8 cellular contexts compared by ENCODE assay signal in genomic region chr7:135170223-135170997, GRCh38. TPM values are rescaled to one million over a fixed set of nuclear protein-coding genes. Genes with fewer than 3 reads are reported as not detected.
DNase-seq lines count a peak whose midpoint lies in the region; ATAC-seq and TF ChIP-seq lines count a peak whose summit lies in the region.

Gene CYREN, minus strand, starts transcription at chr7:135170707. Its CDS starts 1,785 bp downstream, at chr7:135168922.

- H3K9me3 Mint-ChIP-seq in activated T-cell treated with anti-CD3 and anti-CD28 coated beads, Interleukin-2, amount 50 U/mL, for 72 hours = no peaks in the 10 kb centered on the region
- H3K9me3 Mint-ChIP-seq in naive thymus-derived CD8-positive, alpha-beta T cell = no peaks in the 10 kb centered on the region

- TF ChIP-seq POLR2A in Peyer's patch (IDR thresholded peaks at IDR 0.05) = peak; percentile 56 to 63

- DNase-seq in DND-41 (peak; percentile 92), Peyer's patch (peak; percentile 94 to 97 (median 97)), fibroblast of gingiva (ENCODE audit: low read depth) (peak; percentile 96)
- DNase-seq in activated T-cell treated with anti-CD3 and anti-CD28 coated beads, Interleukin-2, amount 50 U/mL, for 72 hours = peak; percentile 94
- peak; percentile 78 to 93 (median 84) for DNase-seq in naive thymus-derived CD8-positive, alpha-beta T cell
- peak; percentile 73 to 84 (median 82) for DNase-seq in stimulated activated naive CD4-positive, alpha-beta T cell (lab: John Stamatoyannopoulos, UW)

- H3K9me3 ChIP-seq in DND-41 (ENCODE audit: insufficient read depth, low read length, severe bottlenecking) = no peaks in the 10 kb centered on the region
- H3K9me3 ChIP-seq in KOPT-K1 (ENCODE audit: insufficient read depth, low read length, poor library complexity, severe bottlenecking) = no peaks in the 10 kb centered on the region
- no peaks in the 10 kb centered on the region for H3K9me3 ChIP-seq in Peyer's patch

- ATAC-seq in DND-41 (ENCODE audit: insufficient read depth, low read depth) = peak; percentile 93
- ATAC-seq in GM21786 (IDR thresholded peaks at IDR 0.05; ENCODE audit: unreplicated experiment) = peak; percentile 65
- peak; percentile 86 for ATAC-seq in activated T-cell treated with anti-CD3 and anti-CD28 coated beads, Interleukin-2, amount 50 U/mL, for 72 hours (replicated peaks in 1 of 2)
- ATAC-seq in naive thymus-derived CD8-positive, alpha-beta T cell = peak; percentile 77 to 79

- H3K27ac ChIP-seq in DND-41 (ENCODE audit: low read length) (peak within 1 kb of the TSS; percentile 98), KOPT-K1 (ENCODE audit: low read depth, low read length, poor library complexity, severe bottlenecking) (peak within 1 kb of the TSS; percentile 91), Peyer's patch (peak within 1 kb of the TSS; percentile 95 to 97 (median 96))

- H3K4me3 Mint-ChIP-seq in activated T-cell treated with anti-CD3 and anti-CD28 coated beads, Interleukin-2, amount 50 U/mL, for 72 hours = peak within 1 kb of the TSS; percentile 93 to 94
- peak within 1 kb of the TSS; percentile 85 to 94 (median 90) for H3K4me3 Mint-ChIP-seq in naive thymus-derived CD8-positive, alpha-beta T cell

- H3K4me1 Mint-ChIP-seq in activated T-cell treated with anti-CD3 and anti-CD28 coated beads, Interleukin-2, amount 50 U/mL, for 72 hours (ENCODE audit: low read depth) = peaks cover 50% of the 10 kb centered on the region
- H3K4me1 Mint-ChIP-seq in naive thymus-derived CD8-positive, alpha-beta T cell = peaks cover 26 to 59% (median 55%) of the 10 kb centered on the region in 4 donors

- peak within 1 kb of the TSS; percentile 96 for H2AFZ ChIP-seq in DND-41 (ENCODE audit: low read depth, low read length)

- H3K4me1 ChIP-seq in DND-41 (ENCODE audit: insufficient read depth, low read length) = peaks cover 34% of the 10 kb centered on the region
- peaks cover 3 to 35% (median 6%) of the 10 kb centered on the region in 4 donors for H3K4me1 ChIP-seq in Peyer's patch

- H4K20me1 ChIP-seq in DND-41 (ENCODE audit: insufficient read depth, low read length) = peaks cover 10% of the 10 kb centered on the region; the same call in 1 of the 2 replicates

- H3K36me3 ChIP-seq in DND-41 (ENCODE audit: insufficient read depth, low read length) (peaks cover 38% of the 10 kb centered on the region), KOPT-K1 (ENCODE audit: insufficient read depth, low read length) (peaks cover 35% of the 10 kb centered on the region), Peyer's patch (peaks cover 0 to 30% (median 0%) of the 10 kb centered on the region in 3 donors)

- H3K27ac Mint-ChIP-seq in activated T-cell treated with anti-CD3 and anti-CD28 coated beads, Interleukin-2, amount 50 U/mL, for 72 hours = peak within 1 kb of the TSS; percentile 96
- peak within 1 kb of the TSS; percentile 93 to 98 (median 96) for H3K27ac Mint-ChIP-seq in naive thymus-derived CD8-positive, alpha-beta T cell

- no peaks in the 10 kb centered on the region for H3K27me3 ChIP-seq in DND-41 (ENCODE audit: insufficient read depth, low read length, poor library complexity)
- H3K27me3 ChIP-seq in Peyer's patch = no peaks in the 10 kb centered on the region

- peaks cover 3 to 13% of the 10 kb centered on the region in 2 donors for H3K36me3 Mint-ChIP-seq in activated T-cell treated with anti-CD3 and anti-CD28 coated beads, Interleukin-2, amount 50 U/mL, for 72 hours (ENCODE audit: insufficient read depth in 2 of 2)
- H3K36me3 Mint-ChIP-seq in naive thymus-derived CD8-positive, alpha-beta T cell = peaks cover 0 to 17% (median 14%) of the 10 kb centered on the region in 3 donors

- TF ChIP-seq CTCF in DND-41 (IDR thresholded peaks at IDR 0.05; ENCODE audit: borderline replicate concordance, extremely low read depth, low read length, poor library complexity, severe bottlenecking) = peak; percentile 88
- peak in 5 of 6 experiments; percentile 56 to 90 (median 77) for TF ChIP-seq CTCF in Peyer's patch (IDR thresholded peaks at IDR 0.05)

- peak within 1 kb of the TSS; percentile 95 for H3K4me2 ChIP-seq in DND-41 (ENCODE audit: insufficient read depth, low read length)

- POLR2A ChIA-PET in naive thymus-derived CD8-positive, alpha-beta T cell (lab: Charles Lee) = interaction anchor here (0.6 to 6.1 kb wide), 20 partner anchors 9 to 540 kb away, joined by 3 to 77 read pairs (median 6); partner anchors contain the start of genes AGBL3, BPGM, TMEM140 and WDR91

- H3K4me3 ChIP-seq in DND-41 (ENCODE audit: low read depth in 1 of 2, low read length in 2 of 2) (peak within 1 kb of the TSS; percentile 82 to 91), Peyer's patch (peak within 1 kb of the TSS; percentile 62 to 91 (median 70))

- H3K9ac ChIP-seq in DND-41 (ENCODE audit: low read depth, low read length) = peak within 1 kb of the TSS; percentile 100

- H3K79me2 ChIP-seq in DND-41 (ENCODE audit: insufficient read depth, low read length) = peaks cover 34% of the 10 kb centered on the region

- H3K27me3 Mint-ChIP-seq in activated T-cell treated with anti-CD3 and anti-CD28 coated beads, Interleukin-2, amount 50 U/mL, for 72 hours (ENCODE audit: low read depth) = no peaks in the 10 kb centered on the region
- no peaks in the 10 kb centered on the region for H3K27me3 Mint-ChIP-seq in naive thymus-derived CD8-positive, alpha-beta T cell

RNA-seq across cellular contexts. Expression of gene CYREN, which starts in this region (rescaled TPM):
- total RNA-seq in Peyer's patch = 10 to 100 TPM; 32.4 to 66.8 (median 42.5) TPM
- 10 to 100 TPM; 33.4 to 44.5 TPM for total RNA-seq in activated T-cell treated with anti-CD3 and anti-CD28 coated beads, Interleukin-2, amount 50 U/mL, for 72 hours
- 10 to 100 TPM; 51.1 to 54.8 TPM for total RNA-seq in naive thymus-derived CD8-positive, alpha-beta T cell
- 10 to 100 TPM; 55.5 to 70.1 (median 59.5) TPM for polyA plus RNA-seq in naive thymus-derived CD8-positive, alpha-beta T cell

Comparison
In these comparisons a context has a peak if more than half of its experiments do, and no peak if none do; other contexts are left out.
1. Peak in every context shown above with its lines: DNase-seq, ATAC-seq, H3K4me3 ChIP-seq and H3K27ac ChIP-seq.